1 cellular context compared by ENCODE assay signal in the genomic region with DNA sequence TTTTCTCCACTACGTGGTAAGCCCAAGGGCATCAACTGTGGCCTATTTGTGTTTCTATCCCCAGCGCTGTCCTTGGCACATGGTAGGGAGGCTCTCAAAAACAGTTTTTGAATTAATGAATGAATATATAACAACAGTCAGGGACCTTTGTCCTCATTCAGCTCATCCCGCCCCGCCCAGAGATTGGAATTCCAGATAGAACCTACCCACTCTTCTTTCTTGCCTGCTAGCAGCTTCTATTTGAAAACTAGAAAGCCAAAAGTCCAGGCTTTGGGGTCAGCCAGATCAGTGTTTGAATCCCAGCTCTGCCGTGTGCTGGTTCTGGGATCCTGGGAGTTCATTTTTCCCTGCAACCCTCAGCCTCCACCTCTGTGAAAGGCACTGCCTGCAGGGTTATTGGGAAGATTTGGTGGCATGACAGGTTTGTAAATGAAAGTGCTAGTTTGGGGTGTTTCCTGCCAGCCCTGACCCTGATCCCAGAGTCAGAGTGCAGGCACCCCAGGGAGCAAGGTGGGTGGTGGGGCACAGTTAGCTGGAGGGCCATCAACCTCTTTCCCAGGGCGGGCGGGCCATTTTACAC.
TF ChIP-seq lines count a peak whose summit lies in the region.

No MANE protein-coding gene starts in this region.

TF ChIP-seq in K562, 482 proteins besides CTCF, POLR2A, EP300 and RAD21:
- TF ChIP-seq, protein P1, sequence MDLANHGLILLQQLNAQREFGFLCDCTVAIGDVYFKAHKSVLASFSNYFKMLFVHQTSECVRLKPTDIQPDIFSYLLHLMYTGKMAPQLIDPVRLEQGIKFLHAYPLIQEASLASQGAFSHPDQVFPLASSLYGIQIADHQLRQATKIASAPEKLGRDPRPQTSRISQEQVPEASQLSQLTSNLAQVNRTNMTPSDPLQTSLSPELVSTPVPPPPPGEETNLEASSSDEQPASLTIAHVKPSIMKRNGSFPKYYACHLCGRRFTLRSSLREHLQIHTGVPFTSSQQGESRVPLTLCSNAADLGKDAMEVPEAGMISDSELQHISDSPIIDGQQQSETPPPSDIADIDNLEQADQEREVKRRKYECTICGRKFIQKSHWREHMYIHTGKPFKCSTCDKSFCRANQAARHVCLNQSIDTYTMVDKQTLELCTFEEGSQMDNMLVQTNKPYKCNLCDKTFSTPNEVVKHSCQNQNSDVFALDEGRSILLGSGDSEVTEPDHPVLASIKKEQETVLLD (IDR thresholded peaks at IDR 0.05), result no peak
- TF ChIP-seq ZNF24 (IDR thresholded peaks at IDR 0.05), result 0 out of 2 replicates have a peak, but pooled peaks have one; percentile 47
